In the genomic region with DNA sequence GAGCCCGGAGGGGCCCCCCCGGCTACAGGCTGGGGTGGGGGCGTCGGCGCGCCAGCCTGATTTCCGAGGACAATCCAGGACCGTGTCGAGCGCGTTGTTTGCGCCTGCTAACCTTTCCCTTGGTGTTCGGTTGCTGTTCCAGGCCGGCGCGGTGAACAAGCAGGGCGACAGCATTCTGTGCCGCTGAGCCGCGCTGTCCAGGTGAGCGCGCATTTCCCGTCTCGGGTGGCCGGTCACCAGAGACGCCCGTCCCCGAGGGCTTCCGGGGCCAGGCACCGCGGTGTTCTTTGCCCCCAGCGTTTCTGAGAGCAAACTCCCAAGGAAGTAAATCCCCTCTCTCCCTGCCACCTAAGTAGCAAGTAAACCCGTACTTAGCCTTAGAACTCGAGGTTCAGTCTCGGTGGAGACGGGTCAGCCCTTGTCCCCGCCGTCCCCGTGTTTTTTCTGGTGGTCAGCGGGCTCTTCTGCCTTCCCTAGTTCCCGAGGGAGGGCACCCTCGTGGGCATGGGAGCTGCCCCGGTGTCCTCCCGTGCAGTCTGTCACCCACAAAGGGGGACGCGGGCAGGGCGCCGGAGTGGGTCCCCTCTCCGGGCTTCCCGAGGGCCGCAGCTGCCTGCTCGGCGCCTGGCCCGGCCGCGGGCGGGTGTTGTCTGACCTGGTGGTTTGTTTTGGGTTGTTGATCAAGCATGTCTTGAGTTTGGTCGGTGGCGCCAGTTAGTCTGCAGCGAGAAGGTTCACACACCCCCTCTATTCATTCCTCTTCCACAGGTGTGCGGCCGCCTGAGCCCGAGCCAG, we compare ENCODE assay signal across 8 cellular contexts. TPM values are rescaled to one million over a fixed set of nuclear protein-coding genes. Genes with fewer than 3 reads are reported as not detected.
DNase-seq lines count a peak whose midpoint lies in the region; ATAC-seq and TF ChIP-seq lines count a peak whose summit lies in the region.

No MANE protein-coding gene starts in this region.

- H3K4me3 ChIP-seq in OCI-LY7 (ENCODE audit: low read depth, low read length, poor library complexity, severe bottlenecking) (peak overlapping the region; percentile 80), fibroblast of mammary gland (ENCODE audit: control insufficient read depth, low read depth, low read length) (peak overlapping the region; percentile 29), neuron (ENCODE audit: low read length) (peak overlapping the region; percentile 99)

- no peaks in the 10 kb centered on the region for H3K27me3 ChIP-seq in neuron (ENCODE audit: insufficient read depth, low read length)

- ATAC-seq in HG03565 (IDR thresholded peaks at IDR 0.05; ENCODE audit: unreplicated experiment) (no peak), GM21529 (IDR thresholded peaks at IDR 0.05; ENCODE audit: unreplicated experiment) (no peak)

- no peak for TF ChIP-seq CTCF in OCI-LY7 (conservative IDR thresholded peaks at IDR 0.05; ENCODE audit: low read length)
- no peak for TF ChIP-seq CTCF in fibroblast of mammary gland (conservative IDR thresholded peaks at IDR 0.05; ENCODE audit: control insufficient read depth, insufficient read depth, low read depth, low read length)

- no TSS peak for BruUV-seq in OCI-LY7 (replicated peaks; lab: Mats Ljungman, UMichigan)

- peak overlapping the region; percentile 80 for H3K4me2 ChIP-seq in OCI-LY7 (ENCODE audit: low read length)

- H3K27ac ChIP-seq in OCI-LY7 (ENCODE audit: low read depth, low read length, poor library complexity, severe bottlenecking): peak overlapping the region; percentile 96

- no peaks in the 10 kb centered on the region for H3K9me2 ChIP-seq in OCI-LY7 (ENCODE audit: insufficient read depth, low read length)

- CTCF ChIA-PET in OCI-LY7 (lab: Charles Lee; ENCODE audit: unreplicated experiment): no interaction called here

- intact Hi-C loops in OCI-LY7 (cut with micrococcal nuclease; ENCODE audit: unreplicated experiment): loop anchor here (1.0 to 10.0 kb wide), 5 partner anchors 36 to 1474 kb away; no protein-coding TSS in a partner anchor

- POLR2A ChIA-PET in OCI-LY7 (lab: Charles Lee): interaction anchor here (0.9 to 2.5 kb wide), 6 partner anchors 9 to 240 kb away, joined by 3 to 39 read pairs (median 4); no protein-coding TSS in a partner anchor

- H4K20me1 ChIP-seq in OCI-LY7 (ENCODE audit: insufficient read depth, low read length): no peaks in the 10 kb centered on the region

- peak; percentile 5 for DNase-seq in stimulated activated CD4-positive, alpha-beta T cell treated with anti-CD3 and anti-CD28 coated beads, Interleukin-15, amount 100 ng/mL, for 24 hours
- no peak for DNase-seq in stimulated activated CD4-positive, alpha-beta T cell treated with anti-CD3 and anti-CD28 coated beads, Interleukin-2, amount 100 ng/mL, for 48 hours
- DNase-seq in OCI-LY7 (ENCODE audit: low spot score): peak; percentile 92
- no peak for DNase-seq in fibroblast of mammary gland (ENCODE audit: low read depth)
- DNase-seq in SKM-1 (lab: John Stamatoyannopoulos, UW; ENCODE audit: unreplicated experiment): no peak

- H3K36me3 ChIP-seq in OCI-LY7 (ENCODE audit: insufficient read depth, low read length) (no peaks in the 10 kb centered on the region), neuron (ENCODE audit: insufficient read depth, low read length) (peaks cover 19% of the 10 kb centered on the region)

- H3K4me1 ChIP-seq in OCI-LY7 (ENCODE audit: insufficient read depth, low read length, poor library complexity, severe bottlenecking) (peaks cover 58% of the 10 kb centered on the region), neuron (ENCODE audit: insufficient read depth, low read length) (peaks cover 29% of the 10 kb centered on the region)

- H3K9me3 ChIP-seq in OCI-LY7 (ENCODE audit: low read length) (no peaks in the 10 kb centered on the region), neuron (ENCODE audit: low read length) (no peaks in the 10 kb centered on the region)

- H3K79me2 ChIP-seq in OCI-LY7 (ENCODE audit: insufficient read depth, low read depth, low read length): peaks cover 25% of the 10 kb centered on the region; the same call in 1 of the 2 replicates

- H2AFZ ChIP-seq in OCI-LY7 (ENCODE audit: low read length): peak overlapping the region; percentile 83; the same call in 1 of the 2 replicates
- no peak overlapping the region for H2AFZ ChIP-seq in neuron (ENCODE audit: low read depth, low read length)

RNA-seq across cellular contexts. Expression of a gene that starts 1.5 kb away (rescaled TPM):
- 2.0 and 2.1 TPM in 2 replicates for total RNA-seq in OCI-LY7 (2014; rRNA removed; shearing (Covaris generic))
- total RNA-seq in OCI-LY7 (2022): 1.6 and 2.5 TPM in 2 replicates

Comparison
In these comparisons a context has a peak if more than half of its experiments do, and no peak if none do; other contexts are left out.
1. DNase-seq: peak in stimulated activated CD4-positive, alpha-beta T cell treated with anti-CD3 and anti-CD28 coated beads, Interleukin-15, amount 100 ng/mL, for 24 hours (single experiment) and OCI-LY7 (single experiment); none in stimulated activated CD4-positive, alpha-beta T cell treated with anti-CD3 and anti-CD28 coated beads, Interleukin-2, amount 100 ng/mL, for 48 hours (0 of 2), fibroblast of mammary gland (single experiment) and SKM-1 (single experiment).
2. H3K4me3 ChIP-seq: peak in every context shown above with its lines; median percentile 99 in neuron; 80 in OCI-LY7; 29 in fibroblast of mammary gland.